19 cellular contexts compared by ENCODE assay signal in genomic region chr11:130295657-130296056, GRCh38. TPM values are rescaled to one million over a fixed set of nuclear protein-coding genes. Genes with fewer than 3 reads are reported as not detected.
DNase-seq lines count a peak whose midpoint lies in the region; ATAC-seq, FAIRE-seq and TF ChIP-seq lines count a peak whose summit lies in the region.
"Had no signal": no experiment of that assay in that cellular context is flagged by ENCODE, and none has a peak within 500 bp of the region (broad histone marks: within the 10 kb centered on the region; RNA-seq: fewer than 3 reads in every experiment).

No MANE protein-coding gene starts in this region.

- H3K4me3 ChIP-seq in HUES64 (ENCODE audit: low read length) (no peak overlapping the region), K562 (no peak overlapping the region), iPS DF 6.9 (ENCODE audit: low read length) (no peak overlapping the region), psoas muscle (no peak overlapping the region)
- H3K4me3 ChIP-seq: Peyer's patch had no signal

- BruUV-seq in K562 (replicated peaks; lab: Mats Ljungman, UMichigan): no TSS peak

- 0 out of 3 replicates have a peak, but pooled peaks have one; percentile 27 for ATAC-seq in K562
- ATAC-seq in GM21619 (IDR thresholded peaks at IDR 0.05; ENCODE audit: unreplicated experiment): no peak
- ATAC-seq in psoas muscle: no peak
- no peak for ATAC-seq in left lobe of liver
- ATAC-seq: T-cell had no signal

- DNase-seq in K562 (ENCODE audit: extremely low read depth in 1 of 4, low spot score in 3 of 4) (no peak), iPS DF 6.9 (ENCODE audit: low read depth, low spot score) (peak; percentile 22), psoas muscle (no peak), NCI-H146 (lab: John Stamatoyannopoulos, UW) (no peak), left lobe of liver (ENCODE audit: low spot score) (no peak)
- DNase-seq: BE2C, EL, HCEC 1CT, NCI-H1092 treated with DMSO at 0.1 percent for 48 hours, NCI-H1436 treated with DMSO at 0.1 percent for 48 hours, NCI-H2029, NCI-H226, NCI-H510A treated with DMSO at 0.1 percent for 48 hours, NCI-H748 treated with DMSO at 0.1 percent for 48 hours, Peyer's patch, T-cell had no signal

- H3K4me1 ChIP-seq in HUES64 (ENCODE audit: insufficient read depth, low read length) (peaks cover 34% of the 10 kb centered on the region), K562 (replicated peaks in 1 of 2; ENCODE audit: control insufficient read depth in 2 of 2, insufficient read depth in 2 of 2, low read length in 2 of 2) (peaks cover 0 to 8% of the 10 kb centered on the region in 2 experiments; a peak in 2 of 5 replicates), iPS DF 6.9 (ENCODE audit: control insufficient read depth, insufficient read depth, low read length) (peaks cover 5% of the 10 kb centered on the region; the same call in 1 of the 2 replicates), psoas muscle (peaks cover 8% of the 10 kb centered on the region)
- H3K4me1 ChIP-seq: BE2C had no signal

- peaks cover 36% of the 10 kb centered on the region for H3K79me2 ChIP-seq in K562 (ENCODE audit: control insufficient read depth, insufficient read depth, low read length)

- CTCF ChIA-PET in K562 (lab: Yijun Ruan, JAX; ENCODE audit: low intra/inter-chr PET ratio): no interaction called here

- no peak overlapping the region for H3K4me2 ChIP-seq in K562 (ENCODE audit: insufficient read depth, low read length)

- H3K9ac ChIP-seq in HUES64 (ENCODE audit: low read depth, low read length) (no peak overlapping the region), K562 (ENCODE audit: insufficient read depth in 1 of 2, low read depth in 2 of 2, low read length in 2 of 2) (no peak overlapping the region)

- TF ChIP-seq EP300 in K562 (IDR thresholded peaks at IDR 0.05; ENCODE audit: low read length): no peak

- intact Hi-C loops in K562 (cut with micrococcal nuclease) (no loop called here), psoas muscle (cut with DNase I) (no loop called here)

- TF ChIP-seq CTCF in K562 (IDR thresholded peaks at IDR 0.05 in 2 of 3, conservative IDR thresholded peaks at IDR 0.05 in 1 of 3; ENCODE audit: insufficient read depth in 2 of 3, low read depth in 1 of 3, low read length in 3 of 3) (no peak), psoas muscle (IDR thresholded peaks at IDR 0.05) (no peak)

- H3K36me3 ChIP-seq in HUES64 (ENCODE audit: insufficient read depth, low read length) (no peaks in the 10 kb centered on the region), K562 (ENCODE audit: control insufficient read depth, insufficient read depth, low read length) (no peaks in the 10 kb centered on the region), iPS DF 6.9 (ENCODE audit: control insufficient read depth, insufficient read depth, low read length) (no peaks in the 10 kb centered on the region), psoas muscle (ENCODE audit: insufficient read depth in 1 of 2, low read depth in 1 of 2) (no peaks in the 10 kb centered on the region)
- H3K36me3 ChIP-seq: BE2C, Peyer's patch had no signal

- 18% methylated on average over 4 of the region's 4 CpGs for WGBS in HUES64
- 67% methylated on average over 4 of the region's 4 CpGs for WGBS in K562 (ENCODE audit: insufficient coverage, low coverage, missing lambda C conversion rate)
- WGBS in iPS DF 6.9 (ENCODE audit: insufficient coverage, insufficient read length): no CpG with 5 or more reads among the region's 4 CpGs
- 66 to 76% (median 68%) methylated on average over 4 of the region's 4 CpGs for whole genome bisulfite sequencing in psoas muscle, 3 donors

- TF ChIP-seq POLR2A in K562 (conservative IDR thresholded peaks at IDR 0.05): no peak

- TF ChIP-seq RAD21 in K562 (CRISPR knock-in tag; conservative IDR thresholded peaks at IDR 0.05 in 1 of 2, IDR thresholded peaks at IDR 0.05 in 1 of 2): no peak

- POLR2A ChIA-PET in K562 (lab: Yijun Ruan, JAX): interaction anchor here (0.6 to 2.0 kb wide), 4 partner anchors 8 to 30 kb away, joined by 3 to 6 read pairs (median 4); no protein-coding TSS in a partner anchor

- H3K9me3 ChIP-seq in HUES64 (ENCODE audit: insufficient read depth, low read depth, low read length) (no peaks in the 10 kb centered on the region), K562 (replicated peaks; ENCODE audit: control insufficient read depth, insufficient read depth, low read depth, low read length) (no peaks in the 10 kb centered on the region), iPS DF 6.9 (ENCODE audit: control insufficient read depth, insufficient read depth, low read length) (no peaks in the 10 kb centered on the region), psoas muscle (no peaks in the 10 kb centered on the region)
- H3K9me3 ChIP-seq: BE2C, Peyer's patch had no signal

- H3K27ac ChIP-seq in HUES64 (ENCODE audit: low read depth, low read length) (peak overlapping the region; percentile 56; the same call in 1 of the 2 replicates), K562 (ENCODE audit: extremely low read depth, low read depth, low read length) (no peak overlapping the region), iPS DF 6.9 (ENCODE audit: low read length) (no peak overlapping the region), psoas muscle (no peak overlapping the region)
- H3K27ac ChIP-seq: Peyer's patch had no signal

- no peak overlapping the region for H2AFZ ChIP-seq in K562 (ENCODE audit: low read depth, low read length)

- FAIRE-seq in K562 (lab: Jason Lieb, UNC): peak; percentile 26
- FAIRE-seq: D721Med had no signal

- no peaks in the 10 kb centered on the region for H4K20me1 ChIP-seq in K562 (replicated peaks; ENCODE audit: control insufficient read depth, insufficient read depth, low read length)

- no peaks in the 10 kb centered on the region for H3K9me1 ChIP-seq in K562 (ENCODE audit: control insufficient read depth, insufficient read depth, low read length)

- H3K27me3 ChIP-seq in HUES64 (ENCODE audit: insufficient read depth, low read length) (no peaks in the 10 kb centered on the region), K562 (ENCODE audit: control insufficient read depth in 2 of 2, insufficient read depth in 2 of 2, low read length in 2 of 2) (no peaks in the 10 kb centered on the region), iPS DF 6.9 (ENCODE audit: control insufficient read depth, insufficient read depth, low read length) (no peaks in the 10 kb centered on the region), psoas muscle (ENCODE audit: insufficient read depth in 3 of 3, low read length in 2 of 3) (no peaks in the 10 kb centered on the region)
- H3K27me3 ChIP-seq: BE2C, Peyer's patch had no signal

- in situ Hi-C loops in K562 (cut with MboI): no loop called here

TF ChIP-seq in K562, 482 proteins besides CTCF, POLR2A, EP300 and RAD21:
- TF ChIP-seq ZNF507 (tag; conservative IDR thresholded peaks at IDR 0.05) (no peak), NCOA6 (IDR thresholded peaks at IDR 0.05) (no peak), HCFC1 (IDR thresholded peaks at IDR 0.05; ENCODE audit: low read depth, low read length) (no peak), NR4A1 (CRISPR knock-in tag; IDR thresholded peaks at IDR 0.05) (no peak), NR4A1 (tag; IDR thresholded peaks at IDR 0.05) (no peak), CGGBP1 (CRISPR knock-in tag; IDR thresholded peaks at IDR 0.05) (no peak)

RNA-seq across cellular contexts. Expression of gene ZBTB44, which starts 19.1 kb away (rescaled TPM):
- 29.2 TPM for polyA plus RNA-seq in HUES64 (2013, experiment 1 of 2)
- 31.8 TPM for polyA plus RNA-seq in HUES64 (2013, experiment 2 of 2)
- total RNA-seq in K562 (2011; cell fraction: chromatin; rRNA removed; ENCODE audit: low replicate concordance): 31.4 and 53.6 TPM in 2 replicates
- 16.0 and 23.7 TPM in 2 replicates for total RNA-seq in K562 (2011; cell fraction: nucleolus; rRNA removed)
- 32.6 and 63.1 TPM in 2 replicates for total RNA-seq in K562 (2011; cell fraction: nucleoplasm; rRNA removed)
- total RNA-seq in K562 (2014; rRNA removed) (10.1 and 16.6 TPM in 2 replicates), K562 (2014; rRNA removed; fragmentation: Illumina TruSeq; extraction: Trizol) (26.7 and 28.6 TPM in 2 replicates), K562 (2015; rRNA removed; fragmentation: Illumina TruSeq; extraction: Trizol) (23.1 and 23.8 TPM in 2 replicates), K562 (2021) (26.7 and 27.1 TPM in 2 replicates), psoas muscle (10 to 100 TPM; 58.6 to 77.2 (median 71.7) TPM), left lobe of liver (17.1 TPM)
- polyA plus RNA-seq in K562 (2011; rRNA removed) (17.2 and 27.1 TPM in 2 replicates), K562 (2014; fragmentation: Illumina TruSeq; extraction: Trizol) (16.4 and 17.3 TPM in 2 replicates), K562 (2014; fragmentation: Nextera tagmentation; extraction: Ambion mirVana) (1 to 10 TPM; 4.7 to 8.3 TPM), K562 (2014; rRNA removed) (12.1 and 12.3 TPM in 2 replicates), psoas muscle (10 to 100 TPM in 2 of 3 donors, 1 to 10 TPM in 1; 8.6 to 47.5 (median 20.6) TPM)
- 9.7 and 10.1 TPM in 2 replicates for polyA plus RNA-seq in K562 (2011; cell fraction: cytosol; rRNA removed)
- 27.3 and 40.7 TPM in 2 replicates for polyA plus RNA-seq in K562 (2011; cell fraction: nucleus; rRNA removed)
- 10.0 and 14.2 TPM in 2 replicates for polyA plus RNA-seq in K562 (2012)
- 78.9 and 105 TPM in 2 replicates for polyA minus RNA-seq in K562 (2011; rRNA and poly(A)+ RNA removed)
- 20.0 and 47.9 TPM in 2 replicates for polyA minus RNA-seq in K562 (2011; cell fraction: cytosol; rRNA and poly(A)+ RNA removed)
- 27.6 and 31.1 TPM in 2 replicates for polyA minus RNA-seq in K562 (2011; cell fraction: nucleus; rRNA and poly(A)+ RNA removed)
